In genomic region chr10:85039311-85039710, GRCh38 we compare ENCODE assay signal across 34 cellular contexts.
"Had no signal": no experiment of that assay in that cellular context is flagged by ENCODE, and none has a peak within 500 bp of the region (broad histone marks: within the 10 kb centered on the region; RNA-seq: fewer than 3 reads in every experiment).

No MANE protein-coding gene starts in this region.

- FAIRE-seq: astrocyte, TTC549 had no signal

- ATAC-seq: activated CD8-positive, alpha-beta T cell treated with anti-CD3 and anti-CD28 coated beads for 36 hours; activated naive CD4-positive, alpha-beta T cell treated with anti-CD3 and anti-CD28 coated beads, Interleukin-2, amount 50 U/mL, for 72 hours; activated T-cell treated with anti-CD3 and anti-CD28 coated beads, Interleukin-2, amount 50 U/mL, for 4 hours; activated T-cell treated with anti-CD3 and anti-CD28 coated beads, Interleukin-2, amount 50 U/mL, for 72 hours; activated T-helper 17 cell treated with anti-CD3 and anti-CD28 coated beads, Interleukin-2, amount 50 U/mL, for 72 hours; body of pancreas had no signal

- H3K27me3 ChIP-seq: adrenal gland, body of pancreas, brain microvascular endothelial cell, breast epithelium had no signal

- H3K36me3 ChIP-seq: adrenal gland, brain microvascular endothelial cell, breast epithelium had no signal

- H3K9me3 ChIP-seq: adrenal gland, body of pancreas had no signal

- H3K4me3 ChIP-seq: adrenal gland, body of pancreas, breast epithelium had no signal

- DNase-seq: activated B cell treated with CpG ODN at 0.5 μM for 24 hours; activated CD4-positive, alpha-beta memory T cell treated with anti-CD3 and anti-CD28 coated beads for 36 hours; activated CD4-positive, alpha-beta T cell treated with anti-CD3 and anti-CD28 coated beads for 4 hours; activated CD4-positive, alpha-beta T cell treated with anti-CD3 and anti-CD28 coated beads, Interleukin-2, amount 10 ng/mL, durations not matched to agents 24 days and 14 days; activated CD4-positive, alpha-beta T cell treated with anti-CD3 and anti-CD28 coated beads, Interleukin-2, amount 50 U/mL, for 1 hour; activated CD4-positive, alpha-beta T cell treated with anti-CD3 and anti-CD28 coated beads, Interleukin-2, amount 50 U/mL, for 4 hours; activated CD4-positive, CD25-positive, alpha-beta regulatory T cell treated with anti-CD3 and anti-CD28 coated beads, Interleukin-2, amount 50 U/mL, for 72 hours; activated CD8-positive, alpha-beta memory T cell treated with anti-CD3 and anti-CD28 coated beads, Interleukin-2, amount 50 U/mL, for 4 hours; activated CD8-positive, alpha-beta T cell treated with anti-CD3 and anti-CD28 coated beads for 36 hours; activated effector memory CD4-positive, alpha-beta T cell treated with anti-CD3 and anti-CD28 coated beads, Interleukin-2, amount 50 U/mL, for 16 hours; activated gamma-delta T cell treated with Interleukin-2 at 50 U/mL for 16 hours; activated naive CD4-positive, alpha-beta T cell; activated naive CD4-positive, alpha-beta T cell treated with anti-CD3 and anti-CD28 coated beads for 36 hours; activated naive CD4-positive, alpha-beta T cell treated with anti-CD3 and anti-CD28 coated beads, Interleukin-2, amount 50 U/mL, for 16 hours; activated naive CD8-positive, alpha-beta T cell treated with anti-CD3 and anti-CD28 coated beads for 36 hours; activated T-cell treated with anti-CD3 and anti-CD28 coated beads for 4 hours; activated T-cell treated with anti-CD3 and anti-CD28 coated beads, Interleukin-2, amount 50 U/mL, for 1 hour; activated T-cell treated with anti-CD3 and anti-CD28 coated beads, Interleukin-2, amount 50 U/mL, for 4 hours; activated T-cell treated with anti-CD3 and anti-CD28 coated beads, Interleukin-2, amount 50 U/mL, for 72 hours; adrenal gland; amniotic stem cell; aorta; body of pancreas; brain microvascular endothelial cell; central memory CD4-positive, alpha-beta T cell; T-helper 1 cell; T-helper 2 cell; T-helper 9 cell had no signal

- H3K4me1 ChIP-seq: adrenal gland, body of pancreas, breast epithelium had no signal

- H3K27ac ChIP-seq: adrenal gland, body of pancreas, brain microvascular endothelial cell, breast epithelium, VCaP had no signal
